ENCODE assay signal across 8 cellular contexts in the genomic region with DNA sequence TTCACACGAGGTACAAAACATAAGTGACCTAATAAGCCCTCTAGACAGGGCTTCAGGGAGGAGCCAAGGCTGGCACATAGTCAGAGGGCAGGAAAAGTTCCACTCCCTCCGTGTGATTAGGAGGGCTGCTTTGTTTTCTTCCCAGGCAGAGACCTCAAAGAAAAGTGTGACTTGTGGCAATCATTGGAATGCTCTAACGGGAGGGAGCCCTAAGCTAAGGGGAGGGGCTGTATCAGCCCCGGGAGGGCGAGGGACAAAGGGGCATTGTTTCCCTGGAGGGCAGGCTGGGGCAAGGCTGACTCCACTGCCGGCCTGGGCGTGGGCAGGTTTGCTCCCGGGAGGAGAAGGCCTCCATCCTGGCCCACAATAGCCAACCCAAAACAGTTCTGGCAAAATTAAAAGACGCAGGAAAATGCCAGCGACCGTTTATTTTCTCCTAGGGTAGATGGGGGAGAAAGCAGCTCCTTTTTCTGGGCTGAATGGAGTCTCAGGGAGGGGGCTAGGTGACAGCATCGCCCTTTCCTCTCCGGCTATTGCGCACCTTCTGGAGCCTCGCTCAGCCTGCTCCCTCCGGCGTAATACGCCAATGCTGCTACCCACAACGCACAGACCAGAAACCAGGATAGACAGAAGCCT.
DNase-seq lines count a peak whose midpoint lies in the region; TF ChIP-seq lines count a peak whose summit lies in the region.

No MANE protein-coding gene starts in this region.

- H3K79me2 ChIP-seq in osteoblast (ENCODE audit: insufficient read depth, low read length): no peaks in the 10 kb centered on the region

- H3K36me3 Mint-ChIP-seq in glutamatergic neuron (ENCODE audit: unreplicated experiment): no peaks in the 10 kb centered on the region

- no peaks in the 10 kb centered on the region for H4K20me1 ChIP-seq in osteoblast (ENCODE audit: insufficient read depth, low read length)

- no peak for TF ChIP-seq CTCF in VCaP (conservative IDR thresholded peaks at IDR 0.05)
- no peak for TF ChIP-seq CTCF in glutamatergic neuron (IDR thresholded peaks at IDR 0.05; ENCODE audit: partially characterized antibody, unreplicated experiment)
- no peak for TF ChIP-seq CTCF in osteoblast (IDR thresholded peaks at IDR 0.05; ENCODE audit: extremely low read depth, low read depth, low read length)

- no peaks in the 10 kb centered on the region for H3K36me3 ChIP-seq in osteoblast (ENCODE audit: insufficient read depth, low read length)
- H3K36me3 ChIP-seq in effector memory CD4-positive, alpha-beta T cell (ENCODE audit: control insufficient read depth, insufficient read depth, low read length): no peaks in the 10 kb centered on the region

- peak overlapping the region; percentile 81 for H3K4me3 ChIP-seq in osteoblast (ENCODE audit: insufficient read depth, low read length)
- no peak overlapping the region for H3K4me3 ChIP-seq in effector memory CD4-positive, alpha-beta T cell (ENCODE audit: insufficient read depth, low read depth, low read length, poor library complexity, severe bottlenecking)

- H3K4me1 ChIP-seq in osteoblast (ENCODE audit: insufficient read depth, low read length): peaks cover 34% of the 10 kb centered on the region
- H3K4me1 ChIP-seq in effector memory CD4-positive, alpha-beta T cell (ENCODE audit: control insufficient read depth, insufficient read depth, low read length, poor library complexity, severe bottlenecking): peaks cover 39% of the 10 kb centered on the region

- H2AFZ ChIP-seq in osteoblast (ENCODE audit: low read length): peak overlapping the region; percentile 98

- H3K27ac ChIP-seq in VCaP (peak overlapping the region; percentile 99), osteoblast (ENCODE audit: low read depth, low read length) (peak overlapping the region; percentile 15)
- H3K27ac ChIP-seq in effector memory CD4-positive, alpha-beta T cell (ENCODE audit: insufficient read depth, low read length, poor library complexity, severe bottlenecking): no peak overlapping the region

- H3K27me3 Mint-ChIP-seq in glutamatergic neuron (ENCODE audit: unreplicated experiment): peaks cover 7% of the 10 kb centered on the region

- H3K9me3 ChIP-seq in osteoblast (ENCODE audit: low read depth, low read length): no peaks in the 10 kb centered on the region
- H3K9me3 ChIP-seq in effector memory CD4-positive, alpha-beta T cell (ENCODE audit: control insufficient read depth, low read length): no peaks in the 10 kb centered on the region

- no peak overlapping the region for H3K27ac Mint-ChIP-seq in glutamatergic neuron (ENCODE audit: unreplicated experiment)

- no peaks in the 10 kb centered on the region for H3K27me3 ChIP-seq in osteoblast (ENCODE audit: insufficient read depth, low read length)
- H3K27me3 ChIP-seq in effector memory CD4-positive, alpha-beta T cell (replicated peaks; ENCODE audit: control insufficient read depth, insufficient read depth, low read length, poor library complexity, severe bottlenecking): no peaks in the 10 kb centered on the region

- peak overlapping the region; percentile 97 for H3K4me2 ChIP-seq in osteoblast (ENCODE audit: insufficient read depth, low read length)

- H3K9me3 Mint-ChIP-seq in glutamatergic neuron (ENCODE audit: unreplicated experiment): peaks cover 3% of the 10 kb centered on the region

- peaks cover 6% of the 10 kb centered on the region for H3K4me1 Mint-ChIP-seq in glutamatergic neuron (ENCODE audit: low read depth, unreplicated experiment)

- peak; percentile 68 for DNase-seq in Daoy (ENCODE audit: low read depth)
- no peak for DNase-seq in glutamatergic neuron
- no peak for DNase-seq in osteoblast (ENCODE audit: insufficient read length, low spot score, missing footprints)
- no peak for DNase-seq in NCI-H2107 (lab: John Stamatoyannopoulos, UW)
- DNase-seq in activated CD4-positive, CD25-positive, alpha-beta regulatory T cell (lab: John Stamatoyannopoulos, UW): no peak
- DNase-seq in NCI-H2081 treated with DMSO at 0.1 percent for 48 hours (lab: John Stamatoyannopoulos, UW): no peak
- DNase-seq in effector memory CD4-positive, alpha-beta T cell: no peak

- H3K4me3 Mint-ChIP-seq in glutamatergic neuron (ENCODE audit: unreplicated experiment): peak overlapping the region; percentile 76
